In the genomic region with DNA sequence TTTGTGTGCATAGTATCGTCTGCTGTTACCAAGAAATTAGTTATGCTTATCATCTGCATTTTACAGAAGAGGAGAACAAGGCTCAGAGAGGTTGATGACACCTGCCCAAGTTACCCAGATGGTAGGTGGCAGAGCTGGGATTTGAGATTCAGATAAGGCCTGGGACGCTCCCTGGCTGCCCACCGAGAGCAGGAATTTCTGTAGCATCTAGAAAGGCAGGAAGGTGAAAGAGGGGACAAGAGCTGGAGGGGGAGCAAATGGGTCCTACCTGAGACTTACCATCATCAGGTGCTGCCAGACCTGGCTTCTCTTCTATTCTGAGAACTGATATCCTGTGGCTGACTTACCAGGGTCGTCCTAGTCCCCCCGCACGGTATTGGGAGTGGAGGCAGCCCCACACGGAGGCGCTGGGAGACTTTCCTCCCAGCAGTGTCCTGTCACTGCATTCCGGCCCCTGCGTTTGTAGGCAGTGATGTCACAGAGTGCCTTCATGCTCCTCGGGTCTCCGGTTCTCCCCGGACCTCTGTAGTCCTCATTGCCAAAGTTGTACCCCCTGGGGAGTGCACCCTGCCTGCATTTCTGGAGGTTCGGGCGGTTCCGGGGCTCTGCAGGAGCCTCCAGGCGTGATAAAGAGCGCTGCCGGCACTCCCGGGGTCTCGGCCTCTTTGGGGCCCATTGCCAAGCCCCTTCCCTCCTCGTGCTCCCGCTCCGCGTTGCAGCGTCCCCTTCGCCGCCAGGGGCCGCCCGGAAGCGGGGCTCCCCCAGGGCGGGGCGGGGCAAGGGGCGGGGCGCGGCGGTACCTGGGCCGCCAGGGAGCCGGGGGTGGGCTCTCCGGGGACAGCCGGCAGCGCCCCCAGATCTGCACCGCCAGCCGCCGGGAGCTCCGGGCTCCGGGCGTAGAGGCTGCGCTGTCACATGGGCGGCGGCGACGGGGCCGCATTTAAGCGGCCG, we compare ENCODE assay signal across 8 cellular contexts. TPM values are rescaled to one million over a fixed set of nuclear protein-coding genes. Genes with fewer than 3 reads are reported as not detected.
DNase-seq lines count a peak whose midpoint lies in the region; FAIRE-seq and TF ChIP-seq lines count a peak whose summit lies in the region.

TSS of gene CABP1 (plus strand) at position 856 of the 951 bp plus-strand sequence. CDS start at position 916, 60 bp downstream.

- H3K27me3 Mint-ChIP-seq in H9 (ENCODE audit: low read depth) (peaks cover 40% of the 10 kb centered on the region), osteocyte (ENCODE audit: unreplicated experiment) (peaks cover 54% of the 10 kb centered on the region)

- H3K23me2 ChIP-seq in H9 (ENCODE audit: insufficient read length, low read depth, low read length, poor library complexity, severe bottlenecking): peaks cover 11% of the 10 kb centered on the region

- TF ChIP-seq POLR2A in endothelial cell of umbilical vein (IDR thresholded peaks at IDR 0.05; ENCODE audit: low read depth, low read length): no peak
- TF ChIP-seq POLR2A in tibial nerve (IDR thresholded peaks at IDR 0.05): no peak

- H2AFZ ChIP-seq in H9 (ENCODE audit: low read length) (no peak within 1 kb of the TSS), endothelial cell of umbilical vein (ENCODE audit: low read depth, low read length) (no peak within 1 kb of the TSS)

- H3K4me1 Mint-ChIP-seq in H9: peaks cover 9 to 11% of the 10 kb centered on the region in 2 experiments
- H3K4me1 Mint-ChIP-seq in osteocyte (ENCODE audit: unreplicated experiment): peaks cover 6% of the 10 kb centered on the region

- POLR2A ChIA-PET in endothelial cell of umbilical vein (lab: Charles Lee): no interaction called here

- TF ChIP-seq CTCF in H9 (conservative IDR thresholded peaks at IDR 0.05) (peak; percentile 69), endothelial cell of umbilical vein (IDR thresholded peaks at IDR 0.05; ENCODE audit: extremely low read depth in 1 of 2, insufficient read depth in 1 of 2, low read depth in 1 of 2, low read length in 2 of 2) (no peak), osteocyte (IDR thresholded peaks at IDR 0.05) (peak; percentile 25), tibial nerve (IDR thresholded peaks at IDR 0.05) (peak in 2 of 5 experiments; percentile 13 to 25)

- H2BK20ac ChIP-seq in H9 (ENCODE audit: low read depth, low read length, poor library complexity, severe bottlenecking): no peak within 1 kb of the TSS

- H3K79me1 ChIP-seq in H9 (ENCODE audit: insufficient read depth, low read depth, low read length, poor library complexity, severe bottlenecking): no peaks in the 10 kb centered on the region

- H3K4me3 Mint-ChIP-seq in H9: peak within 1 kb of the TSS; percentile 78 to 91
- H3K4me3 Mint-ChIP-seq in osteocyte (ENCODE audit: unreplicated experiment): peak within 1 kb of the TSS; percentile 68

- no peak within 1 kb of the TSS for H4K8ac ChIP-seq in H9 (replicated peaks; ENCODE audit: insufficient read length, low read depth, low read length)

- TF ChIP-seq EP300 in tibial nerve (IDR thresholded peaks at IDR 0.05): no peak

- no peak within 1 kb of the TSS for H2BK15ac ChIP-seq in H9 (ENCODE audit: low read depth, low read length)

- H3K4me3 ChIP-seq in endothelial cell of umbilical vein (replicated peaks in 1 of 3; ENCODE audit: insufficient read depth in 1 of 3, low read depth in 1 of 3, low read length in 3 of 3) (peak within 1 kb of the TSS in 1 of 3 experiments; percentile 18), tibial nerve (peak within 1 kb of the TSS in 3 of 4 donors; percentile 18 to 54 (median 49))

- no peak within 1 kb of the TSS for H3K4ac ChIP-seq in H9 (ENCODE audit: low read depth, low read length)

- H3K79me2 ChIP-seq in H9 (ENCODE audit: insufficient read depth, low read length) (no peaks in the 10 kb centered on the region), endothelial cell of umbilical vein (ENCODE audit: control insufficient read depth, insufficient read depth, low read length) (no peaks in the 10 kb centered on the region)

- H3K9me3 Mint-ChIP-seq in H9 (no peaks in the 10 kb centered on the region), osteocyte (ENCODE audit: unreplicated experiment) (no peaks in the 10 kb centered on the region)

- H3K9ac ChIP-seq in H9 (ENCODE audit: extremely low read depth, insufficient read length, low read length): no peak within 1 kb of the TSS
- no peak within 1 kb of the TSS for H3K9ac ChIP-seq in endothelial cell of umbilical vein (replicated peaks; ENCODE audit: extremely low read depth, insufficient read depth, low read length)

- H3K27ac Mint-ChIP-seq in H9 (peak within 1 kb of the TSS in 1 of 3 experiments; percentile 77; a peak in 2 of 7 replicates), osteocyte (ENCODE audit: unreplicated experiment) (no peak within 1 kb of the TSS)

- H3K14ac ChIP-seq in H9 (ENCODE audit: insufficient read depth, low read length): no peak within 1 kb of the TSS

- H3K4me1 ChIP-seq in H9 (ENCODE audit: insufficient read depth, low read length): peaks cover 3% of the 10 kb centered on the region; the same call in 1 of the 2 replicates
- peaks cover 3% of the 10 kb centered on the region for H3K4me1 ChIP-seq in endothelial cell of umbilical vein (ENCODE audit: control insufficient read depth, extremely low read depth, insufficient read depth, low read length)
- peaks cover 0 to 18% (median 6%) of the 10 kb centered on the region in 4 donors for H3K4me1 ChIP-seq in tibial nerve

- no peak for FAIRE-seq in endothelial cell of umbilical vein (lab: Jason Lieb, UNC)

- H3K27me3 ChIP-seq in H9 (ENCODE audit: insufficient read depth, low read length): no peaks in the 10 kb centered on the region; the same call in 1 of the 2 replicates
- peaks cover 42 to 46% of the 10 kb centered on the region in 2 experiments for H3K27me3 ChIP-seq in endothelial cell of umbilical vein (ENCODE audit: control insufficient read depth in 2 of 2, insufficient read depth in 2 of 2, low read length in 2 of 2)
- peaks cover 5 to 57% of the 10 kb centered on the region in 2 donors for H3K27me3 ChIP-seq in tibial nerve

- H3K9me3 ChIP-seq in H9 (ENCODE audit: control insufficient read depth, low read depth, low read length): no peaks in the 10 kb centered on the region
- H3K9me3 ChIP-seq in endothelial cell of umbilical vein (replicated peaks; ENCODE audit: control insufficient read depth, insufficient read depth, low read length): no peaks in the 10 kb centered on the region
- H3K9me3 ChIP-seq in tibial nerve: no peaks in the 10 kb centered on the region

- no CpG with 5 or more reads among the region's 56 CpGs for WGBS in H9 (ENCODE audit: extremely low coverage, insufficient read length, low lambda C conversion rate)
- 12 to 17% methylated on average over 24 to 33 of the region's 56 CpGs for WGBS in tibial nerve, 2 donors

- H3K23ac ChIP-seq in H9 (ENCODE audit: insufficient read length, low read depth, low read length): no peak within 1 kb of the TSS

- H3K27ac ChIP-seq in H9 (ENCODE audit: insufficient read length, low read depth, low read length): no peak within 1 kb of the TSS
- no peak within 1 kb of the TSS for H3K27ac ChIP-seq in endothelial cell of umbilical vein (ENCODE audit: insufficient read depth, low read depth, low read length)
- H3K27ac ChIP-seq in tibial nerve: no peak within 1 kb of the TSS

- no peak within 1 kb of the TSS for H3K18ac ChIP-seq in H9 (ENCODE audit: insufficient read length, low read depth, low read length)

- CTCF ChIA-PET in endothelial cell of umbilical vein (lab: Charles Lee): interaction anchor here (0.8 to 1.5 kb wide), 5 partner anchors 9 to 420 kb away, joined by 3 to 8 read pairs (median 4); no protein-coding TSS in a partner anchor

- no TSS peak for BruUV-seq in endothelial cell of umbilical vein (replicated peaks; lab: Mats Ljungman, UMichigan)

- in situ Hi-C loops in G401 (cut with HindIII; ENCODE audit: low sequenced_read_pairs): no loop called here

- H4K91ac ChIP-seq in H9 (ENCODE audit: insufficient read length, low read depth, low read length): no peak within 1 kb of the TSS

- intact Hi-C loops in endothelial cell of umbilical vein (cut with micrococcal nuclease): loop anchor here (10.0 kb wide), 1 partner anchor 455 kb away; no protein-coding TSS in a partner anchor

- DNase-seq in G401 (ENCODE audit: low spot score) (peak; percentile 41), H9 (peak; percentile 88), NCI-H2171 (lab: John Stamatoyannopoulos, UW) (peak; percentile 70), endothelial cell of umbilical vein (ENCODE audit: low read depth, low spot score) (no peak), osteocyte (ENCODE audit: extremely low spot score, unreplicated experiment) (no peak), tibial nerve (ENCODE audit: low spot score in 2 of 2) (no peak), GOT3 (lab: John Stamatoyannopoulos, UW) (no peak)
- peak; percentile 90 for DNase-seq in activated CD8-positive, alpha-beta memory T cell treated with anti-CD3 and anti-CD28 coated beads for 24 hours

- H2BK12ac ChIP-seq in H9 (ENCODE audit: insufficient read length, low read depth, low read length): no peak within 1 kb of the TSS

- H2BK5ac ChIP-seq in H9 (ENCODE audit: insufficient read length, low read length): no peak within 1 kb of the TSS

- H3K36me3 Mint-ChIP-seq in H9 (ENCODE audit: insufficient read depth in 1 of 3, low read depth in 3 of 3): no peaks in the 10 kb centered on the region
- H3K36me3 Mint-ChIP-seq in osteocyte (ENCODE audit: unreplicated experiment): no peaks in the 10 kb centered on the region

- no peak within 1 kb of the TSS for H3K56ac ChIP-seq in H9 (ENCODE audit: insufficient read length, low read depth, low read length)

- H3K4me2 ChIP-seq in H9 (ENCODE audit: insufficient read depth, insufficient read length, low read length) (peak within 1 kb of the TSS; percentile 71), endothelial cell of umbilical vein (ENCODE audit: insufficient read depth, low read length) (peak within 1 kb of the TSS; percentile 48)

- H2BK120ac ChIP-seq in H9 (ENCODE audit: low read depth, low read length, poor library complexity, severe bottlenecking): no peak within 1 kb of the TSS

- H3K36me3 ChIP-seq in endothelial cell of umbilical vein (ENCODE audit: control insufficient read depth in 2 of 2, extremely low read depth in 1 of 2, insufficient read depth in 2 of 2, low read length in 2 of 2) (no peaks in the 10 kb centered on the region), tibial nerve (no peaks in the 10 kb centered on the region)

- H3T11ph ChIP-seq in H9 (ENCODE audit: low read length): no peak within 1 kb of the TSS

- H2AK5ac ChIP-seq in H9 (ENCODE audit: insufficient read length, low read length): no peak within 1 kb of the TSS

- no peaks in the 10 kb centered on the region for H4K20me1 ChIP-seq in H9 (ENCODE audit: control insufficient read depth, insufficient read depth, insufficient read length)
- no peaks in the 10 kb centered on the region for H4K20me1 ChIP-seq in endothelial cell of umbilical vein (replicated peaks; ENCODE audit: control insufficient read depth, extremely low read depth, insufficient read depth, low read length)

- H3K9me1 ChIP-seq in endothelial cell of umbilical vein (replicated peaks; ENCODE audit: control insufficient read depth, extremely low read depth, insufficient read depth, low read length): no peaks in the 10 kb centered on the region

- dilution Hi-C loops in endothelial cell of umbilical vein (cut with MboI; ENCODE audit: extremely low pct_ligation_motif_present, low sequenced_read_pairs): no loop called here

- H4K5ac ChIP-seq in H9 (ENCODE audit: insufficient read length, low read depth, low read length): no peak within 1 kb of the TSS

RNA-seq across cellular contexts. Expression of gene CABP1, which starts in this region (rescaled TPM):
- 0.86 TPM in 1 of 2 replicates, not detected in the other for total RNA-seq in G401 (2014; rRNA removed; shearing (Covaris generic))
- total RNA-seq in H9 (2021): 3.0 and 3.1 TPM in 2 replicates
- 0.31 and 0.32 TPM in 2 replicates for total RNA-seq in endothelial cell of umbilical vein
- 0.07 TPM in 1 of 2 replicates, not detected in the other for polyA plus RNA-seq in endothelial cell of umbilical vein
- 0.03 TPM in 1 of 2 replicates, not detected in the other for polyA plus RNA-seq in endothelial cell of umbilical vein (2011; cell fraction: cytosol; rRNA removed)
- polyA plus RNA-seq in endothelial cell of umbilical vein (2011; cell fraction: nucleus; rRNA removed): 0.12 and 0.13 TPM in 2 replicates
- polyA plus RNA-seq in endothelial cell of umbilical vein (2012): 0.12 and 0.33 TPM in 2 replicates
- not detected in 2 replicates for polyA minus RNA-seq in endothelial cell of umbilical vein
- polyA minus RNA-seq in endothelial cell of umbilical vein (2011; cell fraction: cytosol; rRNA and poly(A)+ RNA removed): not detected
- polyA minus RNA-seq in endothelial cell of umbilical vein (2011; cell fraction: nucleus; rRNA and poly(A)+ RNA removed): not detected in 2 replicates
- total RNA-seq in osteocyte: not detected in 2 replicates
- total RNA-seq in tibial nerve: under 1 TPM in 2 of 4 donors, not detected in 2; 0.21 to 0.22 TPM

Comparison
In these comparisons a context has a peak if more than half of its experiments do, and no peak if none do; other contexts are left out.
1. Peak in DNase-seq in G401; RNA of the gene not detected or under 1 TPM.
2. DNase-seq: peak in H9 (single experiment), NCI-H2171 (single experiment) and activated CD8-positive, alpha-beta memory T cell treated with anti-CD3 and anti-CD28 coated beads for 24 hours (single experiment); none in endothelial cell of umbilical vein (single experiment), osteocyte (single experiment), tibial nerve (0 of 2) and GOT3 (single experiment).
3. CTCF ChIP-seq: peak in H9 (single experiment) and osteocyte (single experiment); none in endothelial cell of umbilical vein (0 of 2).